ENCODE assay signal across 1 cellular context in the genomic region with DNA sequence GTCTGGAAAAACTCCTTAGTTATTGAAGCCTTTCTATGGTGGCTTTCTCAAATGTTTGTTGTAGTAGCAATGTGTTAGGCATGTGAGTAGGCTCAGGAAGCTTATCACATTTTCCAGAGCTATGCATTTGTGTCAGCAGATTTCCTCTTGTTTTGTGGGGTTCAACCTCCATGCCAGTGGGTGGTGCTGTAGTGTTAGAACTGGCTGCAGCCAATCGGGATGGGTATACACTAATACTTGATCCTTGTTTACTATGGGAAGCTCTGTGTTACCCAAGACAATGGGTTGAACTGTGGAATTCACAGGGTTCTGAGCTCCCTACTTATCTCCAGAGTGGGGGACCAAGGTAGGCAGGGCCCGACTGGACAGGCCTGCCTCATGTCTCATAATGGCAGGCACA.
TF ChIP-seq lines count a peak whose summit lies in the region.

No MANE protein-coding gene starts in this region.

TF ChIP-seq in GM23338, 12 proteins besides CTCF, POLR2A, EP300 and RAD21:
- TF ChIP-seq, protein P1, sequence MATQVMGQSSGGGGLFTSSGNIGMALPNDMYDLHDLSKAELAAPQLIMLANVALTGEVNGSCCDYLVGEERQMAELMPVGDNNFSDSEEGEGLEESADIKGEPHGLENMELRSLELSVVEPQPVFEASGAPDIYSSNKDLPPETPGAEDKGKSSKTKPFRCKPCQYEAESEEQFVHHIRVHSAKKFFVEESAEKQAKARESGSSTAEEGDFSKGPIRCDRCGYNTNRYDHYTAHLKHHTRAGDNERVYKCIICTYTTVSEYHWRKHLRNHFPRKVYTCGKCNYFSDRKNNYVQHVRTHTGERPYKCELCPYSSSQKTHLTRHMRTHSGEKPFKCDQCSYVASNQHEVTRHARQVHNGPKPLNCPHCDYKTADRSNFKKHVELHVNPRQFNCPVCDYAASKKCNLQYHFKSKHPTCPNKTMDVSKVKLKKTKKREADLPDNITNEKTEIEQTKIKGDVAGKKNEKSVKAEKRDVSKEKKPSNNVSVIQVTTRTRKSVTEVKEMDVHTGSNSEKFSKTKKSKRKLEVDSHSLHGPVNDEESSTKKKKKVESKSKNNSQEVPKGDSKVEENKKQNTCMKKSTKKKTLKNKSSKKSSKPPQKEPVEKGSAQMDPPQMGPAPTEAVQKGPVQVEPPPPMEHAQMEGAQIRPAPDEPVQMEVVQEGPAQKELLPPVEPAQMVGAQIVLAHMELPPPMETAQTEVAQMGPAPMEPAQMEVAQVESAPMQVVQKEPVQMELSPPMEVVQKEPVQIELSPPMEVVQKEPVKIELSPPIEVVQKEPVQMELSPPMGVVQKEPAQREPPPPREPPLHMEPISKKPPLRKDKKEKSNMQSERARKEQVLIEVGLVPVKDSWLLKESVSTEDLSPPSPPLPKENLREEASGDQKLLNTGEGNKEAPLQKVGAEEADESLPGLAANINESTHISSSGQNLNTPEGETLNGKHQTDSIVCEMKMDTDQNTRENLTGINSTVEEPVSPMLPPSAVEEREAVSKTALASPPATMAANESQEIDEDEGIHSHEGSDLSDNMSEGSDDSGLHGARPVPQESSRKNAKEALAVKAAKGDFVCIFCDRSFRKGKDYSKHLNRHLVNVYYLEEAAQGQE (IDR thresholded peaks at IDR 0.05; ENCODE audit: unreplicated experiment): no peak
- TF ChIP-seq, protein P2, sequence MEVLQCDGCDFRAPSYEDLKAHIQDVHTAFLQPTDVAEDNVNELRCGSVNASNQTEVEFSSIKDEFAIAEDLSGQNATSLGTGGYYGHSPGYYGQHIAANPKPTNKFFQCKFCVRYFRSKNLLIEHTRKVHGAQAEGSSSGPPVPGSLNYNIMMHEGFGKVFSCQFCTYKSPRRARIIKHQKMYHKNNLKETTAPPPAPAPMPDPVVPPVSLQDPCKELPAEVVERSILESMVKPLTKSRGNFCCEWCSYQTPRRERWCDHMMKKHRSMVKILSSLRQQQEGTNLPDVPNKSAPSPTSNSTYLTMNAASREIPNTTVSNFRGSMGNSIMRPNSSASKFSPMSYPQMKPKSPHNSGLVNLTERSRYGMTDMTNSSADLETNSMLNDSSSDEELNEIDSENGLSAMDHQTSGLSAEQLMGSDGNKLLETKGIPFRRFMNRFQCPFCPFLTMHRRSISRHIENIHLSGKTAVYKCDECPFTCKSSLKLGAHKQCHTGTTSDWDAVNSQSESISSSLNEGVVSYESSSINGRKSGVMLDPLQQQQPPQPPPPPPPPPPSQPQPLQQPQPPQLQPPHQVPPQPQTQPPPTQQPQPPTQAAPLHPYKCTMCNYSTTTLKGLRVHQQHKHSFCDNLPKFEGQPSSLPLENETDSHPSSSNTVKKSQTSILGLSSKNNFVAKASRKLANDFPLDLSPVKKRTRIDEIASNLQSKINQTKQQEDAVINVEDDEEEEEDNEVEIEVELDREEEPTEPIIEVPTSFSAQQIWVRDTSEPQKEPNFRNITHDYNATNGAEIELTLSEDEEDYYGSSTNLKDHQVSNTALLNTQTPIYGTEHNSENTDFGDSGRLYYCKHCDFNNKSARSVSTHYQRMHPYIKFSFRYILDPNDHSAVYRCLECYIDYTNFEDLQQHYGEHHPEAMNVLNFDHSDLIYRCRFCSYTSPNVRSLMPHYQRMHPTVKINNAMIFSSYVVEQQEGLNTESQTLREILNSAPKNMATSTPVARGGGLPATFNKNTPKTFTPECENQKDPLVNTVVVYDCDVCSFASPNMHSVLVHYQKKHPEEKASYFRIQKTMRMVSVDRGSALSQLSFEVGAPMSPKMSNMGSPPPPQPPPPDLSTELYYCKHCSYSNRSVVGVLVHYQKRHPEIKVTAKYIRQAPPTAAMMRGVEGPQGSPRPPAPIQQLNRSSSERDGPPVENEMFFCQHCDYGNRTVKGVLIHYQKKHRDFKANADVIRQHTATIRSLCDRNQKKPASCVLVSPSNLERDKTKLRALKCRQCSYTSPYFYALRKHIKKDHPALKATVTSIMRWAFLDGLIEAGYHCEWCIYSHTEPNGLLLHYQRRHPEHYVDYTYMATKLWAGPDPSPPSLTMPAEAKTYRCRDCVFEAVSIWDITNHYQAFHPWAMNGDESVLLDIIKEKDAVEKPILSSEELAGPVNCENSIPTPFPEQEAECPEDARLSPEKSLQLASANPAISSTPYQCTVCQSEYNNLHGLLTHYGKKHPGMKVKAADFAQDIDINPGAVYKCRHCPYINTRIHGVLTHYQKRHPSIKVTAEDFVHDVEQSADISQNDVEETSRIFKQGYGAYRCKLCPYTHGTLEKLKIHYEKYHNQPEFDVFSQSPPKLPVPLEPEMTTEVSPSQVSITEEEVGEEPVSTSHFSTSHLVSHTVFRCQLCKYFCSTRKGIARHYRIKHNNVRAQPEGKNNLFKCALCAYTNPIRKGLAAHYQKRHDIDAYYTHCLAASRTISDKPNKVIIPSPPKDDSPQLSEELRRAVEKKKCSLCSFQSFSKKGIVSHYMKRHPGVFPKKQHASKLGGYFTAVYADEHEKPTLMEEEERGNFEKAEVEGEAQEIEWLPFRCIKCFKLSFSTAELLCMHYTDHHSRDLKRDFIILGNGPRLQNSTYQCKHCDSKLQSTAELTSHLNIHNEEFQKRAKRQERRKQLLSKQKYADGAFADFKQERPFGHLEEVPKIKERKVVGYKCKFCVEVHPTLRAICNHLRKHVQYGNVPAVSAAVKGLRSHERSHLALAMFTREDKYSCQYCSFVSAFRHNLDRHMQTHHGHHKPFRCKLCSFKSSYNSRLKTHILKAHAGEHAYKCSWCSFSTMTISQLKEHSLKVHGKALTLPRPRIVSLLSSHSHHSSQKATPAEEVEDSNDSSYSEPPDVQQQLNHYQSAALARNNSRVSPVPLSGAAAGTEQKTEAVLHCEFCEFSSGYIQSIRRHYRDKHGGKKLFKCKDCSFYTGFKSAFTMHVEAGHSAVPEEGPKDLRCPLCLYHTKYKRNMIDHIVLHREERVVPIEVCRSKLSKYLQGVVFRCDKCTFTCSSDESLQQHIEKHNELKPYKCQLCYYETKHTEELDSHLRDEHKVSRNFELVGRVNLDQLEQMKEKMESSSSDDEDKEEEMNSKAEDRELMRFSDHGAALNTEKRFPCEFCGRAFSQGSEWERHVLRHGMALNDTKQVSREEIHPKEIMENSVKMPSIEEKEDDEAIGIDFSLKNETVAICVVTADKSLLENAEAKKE (CRISPR knock-in tag; IDR thresholded peaks at IDR 0.05): no peak
